32 cellular contexts compared by ENCODE assay signal in the genomic region with DNA sequence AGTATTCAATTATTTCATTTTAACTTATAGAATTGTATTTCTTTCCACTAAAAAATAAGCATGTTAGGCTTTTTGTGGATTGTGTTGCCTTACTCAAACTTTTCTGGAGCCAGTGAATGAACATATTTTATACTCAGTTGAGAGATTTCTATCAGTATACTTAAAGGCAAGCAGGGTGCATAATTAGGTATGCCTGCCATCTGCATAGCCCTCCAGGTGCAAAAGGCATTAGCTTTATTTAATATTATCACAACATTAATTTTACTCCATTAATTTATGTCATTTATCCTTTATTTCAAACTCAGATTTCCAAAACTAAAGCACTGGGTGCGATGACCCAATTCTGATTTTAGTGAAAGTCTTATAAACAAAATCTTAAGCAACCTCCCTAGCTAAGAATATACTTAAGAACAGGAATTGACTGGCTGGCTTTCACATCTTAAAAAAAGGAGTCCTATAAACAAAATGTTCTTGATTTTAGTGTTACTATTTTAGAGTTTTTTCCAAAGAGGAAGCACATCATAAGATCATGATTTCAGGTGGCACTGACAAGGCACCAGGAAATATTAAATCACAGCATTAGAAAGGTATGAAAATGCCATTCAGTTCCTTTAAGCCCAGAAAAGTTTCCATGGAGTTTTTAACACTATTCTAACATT.
"Had no signal": no experiment of that assay in that cellular context is flagged by ENCODE, and none has a peak within 500 bp of the region (broad histone marks: within the 10 kb centered on the region; RNA-seq: fewer than 3 reads in every experiment).

No MANE protein-coding gene starts in this region.

- H3K36me3 Mint-ChIP-seq: activated CD4-positive, alpha-beta memory T cell treated with anti-CD3 and anti-CD28 coated beads for 36 hours; activated naive CD8-positive, alpha-beta T cell treated with anti-CD3 and anti-CD28 coated beads, Interleukin-2, amount 10 ng/mL, durations not matched to agents 7 days and 5 days; naive B cell had no signal

- H3K27me3 Mint-ChIP-seq: activated CD4-positive, alpha-beta memory T cell treated with anti-CD3 and anti-CD28 coated beads for 36 hours; activated CD4-positive, alpha-beta T cell treated with anti-CD3 and anti-CD28 coated beads, Interleukin-2, amount 10 ng/mL, durations not matched to agents 24 days and 14 days; activated naive CD8-positive, alpha-beta T cell treated with anti-CD3 and anti-CD28 coated beads, Interleukin-2, amount 10 ng/mL, durations not matched to agents 7 days and 5 days; naive B cell; progenitor cell of endocrine pancreas; type B pancreatic cell had no signal

- H3K36me3 ChIP-seq: breast epithelium, ovary, WERI-Rb-1 had no signal

- H3K27ac ChIP-seq: breast epithelium, epithelial cell of prostate, ovary, testis, WERI-Rb-1 had no signal

- H3K4me1 Mint-ChIP-seq: activated CD4-positive, alpha-beta T cell treated with anti-CD3 and anti-CD28 coated beads, Interleukin-2, amount 10 ng/mL, durations not matched to agents 24 days and 14 days; activated naive CD8-positive, alpha-beta T cell treated with anti-CD3 and anti-CD28 coated beads, Interleukin-2, amount 10 ng/mL, durations not matched to agents 7 days and 5 days; naive B cell had no signal

- DNase-seq: activated CD4-positive, alpha-beta memory T cell treated with anti-CD3 and anti-CD28 coated beads for 36 hours; activated CD4-positive, alpha-beta T cell treated with anti-CD3 and anti-CD28 coated beads, Interleukin-2, amount 10 ng/mL, durations not matched to agents 24 days and 14 days; activated CD8-positive, alpha-beta memory T cell treated with anti-CD3 and anti-CD28 coated beads, Interleukin-2, amount 50 U/mL, for 4 hours; activated effector memory CD4-positive, alpha-beta T cell treated with anti-CD3 and anti-CD28 coated beads, Interleukin-2, amount 50 U/mL, for 16 hours; activated naive CD4-positive, alpha-beta T cell treated with anti-CD3 and anti-CD28 coated beads for 36 hours; activated naive CD8-positive, alpha-beta T cell treated with anti-CD3 and anti-CD28 coated beads, Interleukin-2, amount 10 ng/mL, durations not matched to agents 7 days and 5 days; activated T-cell treated with anti-CD3 and anti-CD28 coated beads, Interleukin-2, amount 50 U/mL, for 1 hour; central memory CD4-positive, alpha-beta T cell; dermis blood vessel endothelial cell; effector CD4-positive, alpha-beta T cell; head of caudate nucleus; hippocampal formation; kidney; left colon; mammary epithelial cell; naive B cell; ovary; retina; stimulated activated CD4-positive, alpha-beta T cell treated with anti-CD3 and anti-CD28 coated beads, Interleukin-1b, Interleukin-23, amount 100 ng/mL, for 48 hours; stimulated activated naive CD8-positive, alpha-beta T cell treated with anti-CD3 and anti-CD28 coated beads, Interleukin-15, Interleukin-2, amounts not matched to agents 100 U/mL and 50 U/mL, for 24 hours; SW 1271; T-helper 9 cell; testis; WERI-Rb-1 had no signal

- H3K9me3 Mint-ChIP-seq: activated CD4-positive, alpha-beta T cell treated with anti-CD3 and anti-CD28 coated beads, Interleukin-2, amount 10 ng/mL, durations not matched to agents 24 days and 14 days; activated naive CD8-positive, alpha-beta T cell treated with anti-CD3 and anti-CD28 coated beads, Interleukin-2, amount 10 ng/mL, durations not matched to agents 7 days and 5 days; T-helper 1 cell treated with Interleukin-12 subunit alpha and Interleukin-12 subunit beta and Interleukin-4 antibody, amounts not matched to agents 30 μg/mL and 1 μg/mL, for 36 hours; type B pancreatic cell had no signal

- H3K4me3 Mint-ChIP-seq: activated CD4-positive, alpha-beta memory T cell treated with anti-CD3 and anti-CD28 coated beads for 36 hours; activated CD4-positive, alpha-beta T cell treated with anti-CD3 and anti-CD28 coated beads, Interleukin-2, amount 10 ng/mL, durations not matched to agents 24 days and 14 days; activated naive CD4-positive, alpha-beta T cell treated with anti-CD3 and anti-CD28 coated beads for 36 hours; activated naive CD8-positive, alpha-beta T cell treated with anti-CD3 and anti-CD28 coated beads, Interleukin-2, amount 10 ng/mL, durations not matched to agents 7 days and 5 days; activated T-helper 1 cell treated with anti-CD3 and anti-CD28 coated beads, Interleukin-12 subunit alpha, Interleukin-12 subunit beta, Interleukin-2, Interleukin-4 antibody, amounts not matched to agents 30 ng/mL and 10 ng/mL and 1 ng/mL, durations not matched to agents 14 hours and 24 hours and 36 hours; naive B cell; T-helper 1 cell treated with Interleukin-12 subunit alpha and Interleukin-12 subunit beta and Interleukin-4 antibody, amounts not matched to agents 30 μg/mL and 1 μg/mL, for 36 hours; type B pancreatic cell had no signal

- H3K27me3 ChIP-seq: breast epithelium, ovary, testis had no signal

- H3K4me3 ChIP-seq: breast epithelium, ovary, smooth muscle cell, testis had no signal

- ATAC-seq: activated CD4-positive, CD25-positive, alpha-beta regulatory T cell treated with anti-CD3 and anti-CD28 coated beads, Interleukin-2, amount 50 U/mL, for 24 hours; left colon; stimulated activated naive CD8-positive, alpha-beta T cell treated with anti-CD3 and anti-CD28 coated beads, Interleukin-15, Interleukin-2, amounts not matched to agents 100 U/mL and 50 U/mL, for 24 hours had no signal

- H3K4me1 ChIP-seq: breast epithelium, testis had no signal

- H3K9me3 ChIP-seq: breast epithelium, ovary, testis had no signal

- H3K27ac Mint-ChIP-seq: activated CD4-positive, alpha-beta memory T cell treated with anti-CD3 and anti-CD28 coated beads for 36 hours; activated CD4-positive, alpha-beta T cell treated with anti-CD3 and anti-CD28 coated beads, Interleukin-2, amount 10 ng/mL, durations not matched to agents 24 days and 14 days; activated naive CD4-positive, alpha-beta T cell treated with anti-CD3 and anti-CD28 coated beads for 36 hours; activated naive CD8-positive, alpha-beta T cell treated with anti-CD3 and anti-CD28 coated beads, Interleukin-2, amount 10 ng/mL, durations not matched to agents 7 days and 5 days; activated T-helper 1 cell treated with anti-CD3 and anti-CD28 coated beads, Interleukin-12 subunit alpha, Interleukin-12 subunit beta, Interleukin-2, Interleukin-4 antibody, amounts not matched to agents 30 ng/mL and 10 ng/mL and 1 ng/mL, durations not matched to agents 14 hours and 24 hours and 36 hours; naive B cell; progenitor cell of endocrine pancreas; T-helper 1 cell treated with Interleukin-12 subunit alpha and Interleukin-12 subunit beta and Interleukin-4 antibody, amounts not matched to agents 30 μg/mL and 1 μg/mL, for 36 hours; type B pancreatic cell had no signal
